In genomic region chr14:64525354-64525753, GRCh38 we compare ENCODE assay signal across 15 cellular contexts. TPM values are rescaled to one million over a fixed set of nuclear protein-coding genes. Genes with fewer than 3 reads are reported as not detected.
A peak's percentile ranks its signal among the peaks of the same experiment; 100 is the strongest.
DNase-seq lines count a peak whose midpoint lies in the region; ATAC-seq and TF ChIP-seq lines count a peak whose summit lies in the region.
"Had no signal": no experiment of that assay in that cellular context is flagged by ENCODE, and none has a peak within 500 bp of the region (broad histone marks: within the 10 kb centered on the region; RNA-seq: fewer than 3 reads in every experiment).

No MANE protein-coding gene starts in this region.

- H3K9me3 ChIP-seq in SK-N-SH (no peaks in the 10 kb centered on the region), PC-9 (ENCODE audit: insufficient read depth, low read depth) (no peaks in the 10 kb centered on the region; the same call in 1 of the 2 replicates), neural progenitor cell (ENCODE audit: low read depth) (no peaks in the 10 kb centered on the region)
- H3K9me3 ChIP-seq in CD8-positive, alpha-beta memory T cell (ENCODE audit: low read length): no peaks in the 10 kb centered on the region
- H3K9me3 ChIP-seq: BLaER1 had no signal

- POLR2A ChIA-PET in SK-N-SH (lab: Yijun Ruan, JAX): no interaction called here
- POLR2A ChIA-PET in PC-9 (lab: Charles Lee; ENCODE audit: unreplicated experiment): no interaction called here
- POLR2A ChIA-PET in CD8-positive, alpha-beta memory T cell (lab: Charles Lee): no interaction called here

- no peak; the same call in 2 of the 3 replicates for ATAC-seq in SK-N-SH treated with all-trans-retinoic acid at 6 μM for 48 hours
- ATAC-seq: CD8-positive, alpha-beta T cell; GM23338 had no signal

- CTCF ChIA-PET in SK-N-SH (lab: Yijun Ruan, JAX): interaction anchor here (2.3 to 2.8 kb wide), 2 partner anchors 10 to 95 kb away, joined by 5 to 6 read pairs; no protein-coding TSS in a partner anchor
- CTCF ChIA-PET in PC-9 (lab: Charles Lee): no interaction called here
- CTCF ChIA-PET in CD8-positive, alpha-beta memory T cell (lab: Charles Lee): no interaction called here

- H3K27ac ChIP-seq in SK-N-SH (ENCODE audit: low read depth in 2 of 2, low read length in 1 of 2): peak overlapping the region in 1 of 2 experiments; percentile 20; a peak in 1 of 4 replicates
- H3K27ac ChIP-seq in PC-9: 0 out of 2 replicates have a peak overlapping the region, but pooled peaks have one; percentile 4
- peak overlapping the region; percentile 21 for H3K27ac ChIP-seq in neural progenitor cell
- H3K27ac ChIP-seq in CD8-positive, alpha-beta memory T cell (ENCODE audit: low read depth, low read length): no peak overlapping the region
- H3K27ac ChIP-seq: 22Rv1, BLaER1 had no signal

- DNase-seq in SK-N-SH (no peak), PC-9 (no peak), neural progenitor cell (ENCODE audit: low spot score) (no peak), cerebellum (ENCODE audit: low spot score) (no peak)
- no peak for DNase-seq in CD8-positive, alpha-beta memory T cell
- DNase-seq: CD8-positive, alpha-beta T cell; COR-L47; GDM1; HCEC 1CT; KBM-7 had no signal

- BruUV-seq in PC-9 (replicated peaks; lab: Mats Ljungman, UMichigan): no TSS peak

- peaks cover 40 to 53% of the 10 kb centered on the region in 2 experiments for H3K36me3 ChIP-seq in SK-N-SH (replicated peaks in 1 of 2; ENCODE audit: control insufficient read depth in 1 of 2, insufficient read depth in 2 of 2, low read length in 1 of 2)
- H3K36me3 ChIP-seq in PC-9 (ENCODE audit: low read depth): peaks cover 35% of the 10 kb centered on the region
- no peaks in the 10 kb centered on the region for H3K36me3 ChIP-seq in neural progenitor cell
- peaks cover 16% of the 10 kb centered on the region for H3K36me3 ChIP-seq in CD8-positive, alpha-beta memory T cell (ENCODE audit: insufficient read depth, low read length)

- TF ChIP-seq EP300 in SK-N-SH (IDR thresholded peaks at IDR 0.05; ENCODE audit: borderline replicate concordance in 1 of 2, low read depth in 1 of 2, low read length in 1 of 2): no peak

- H3K27me3 ChIP-seq in SK-N-SH (ENCODE audit: insufficient read depth) (no peaks in the 10 kb centered on the region), PC-9 (ENCODE audit: insufficient read depth, low read depth) (no peaks in the 10 kb centered on the region), neural progenitor cell (no peaks in the 10 kb centered on the region)
- H3K27me3 ChIP-seq in CD8-positive, alpha-beta memory T cell (ENCODE audit: insufficient read depth, low read length, poor library complexity, severe bottlenecking): no peaks in the 10 kb centered on the region
- H3K27me3 ChIP-seq: BLaER1 had no signal

- no peak overlapping the region for H3K27ac Mint-ChIP-seq in neural progenitor cell
- H3K27ac Mint-ChIP-seq in CD8-positive, alpha-beta memory T cell: peak overlapping the region in 1 of 8 donors; percentile 26
- H3K27ac Mint-ChIP-seq: CD14-positive monocyte; CD8-positive, alpha-beta T cell; GM23338 had no signal

- TF ChIP-seq CTCF in SK-N-SH (IDR thresholded peaks at IDR 0.05) (no peak), PC-9 (conservative IDR thresholded peaks at IDR 0.05) (no peak), neural progenitor cell (IDR thresholded peaks at IDR 0.05) (no peak)

- H3K4me3 ChIP-seq in SK-N-SH (ENCODE audit: low read depth in 2 of 2, low read length in 1 of 2): no peak overlapping the region
- no peak overlapping the region for H3K4me3 ChIP-seq in PC-9
- no peak overlapping the region for H3K4me3 ChIP-seq in neural progenitor cell
- no peak overlapping the region for H3K4me3 ChIP-seq in CD8-positive, alpha-beta memory T cell (ENCODE audit: low read length)
- H3K4me3 ChIP-seq: BLaER1, GM23338 had no signal

- H3K4me2 ChIP-seq in SK-N-SH (no peak overlapping the region), PC-9 (no peak overlapping the region), neural progenitor cell (no peak overlapping the region)
- H3K4me2 ChIP-seq: BLaER1, GM23338 had no signal

- no peak overlapping the region for H3K4me3 Mint-ChIP-seq in neural progenitor cell
- no peak overlapping the region for H3K4me3 Mint-ChIP-seq in CD8-positive, alpha-beta memory T cell
- H3K4me3 Mint-ChIP-seq: CD14-positive monocyte; CD8-positive, alpha-beta T cell; GM23338 had no signal

- H3K4me1 ChIP-seq in SK-N-SH (ENCODE audit: control insufficient read depth in 1 of 2, insufficient read depth in 2 of 2, low read depth in 1 of 2, low read length in 1 of 2) (peaks cover 2 to 4% of the 10 kb centered on the region in 2 experiments; a peak in 2 of 4 replicates), PC-9 (replicated peaks; ENCODE audit: insufficient read depth) (peaks cover 6% of the 10 kb centered on the region), neural progenitor cell (no peaks in the 10 kb centered on the region)
- no peaks in the 10 kb centered on the region for H3K4me1 ChIP-seq in CD8-positive, alpha-beta memory T cell (ENCODE audit: insufficient read depth, low read length)
- H3K4me1 ChIP-seq: BLaER1 had no signal

- peaks cover 28% of the 10 kb centered on the region for H4K20me1 ChIP-seq in SK-N-SH (ENCODE audit: insufficient read depth)
- H4K20me1 ChIP-seq in PC-9 (ENCODE audit: insufficient read depth): peaks cover 16% of the 10 kb centered on the region; the same call in 1 of the 2 replicates
- peaks cover 9% of the 10 kb centered on the region for H4K20me1 ChIP-seq in neural progenitor cell (ENCODE audit: low read depth)

- no peak for TF ChIP-seq RAD21 in SK-N-SH (IDR thresholded peaks at IDR 0.05; ENCODE audit: low read length)

- no peaks in the 10 kb centered on the region for H3K27me3 Mint-ChIP-seq in neural progenitor cell (ENCODE audit: insufficient read depth, low read depth)
- H3K27me3 Mint-ChIP-seq in CD8-positive, alpha-beta memory T cell: no peaks in the 10 kb centered on the region

- no peak overlapping the region for H2AFZ ChIP-seq in SK-N-SH (ENCODE audit: low read depth)
- no peak overlapping the region for H2AFZ ChIP-seq in PC-9
- no peak overlapping the region for H2AFZ ChIP-seq in neural progenitor cell (replicated peaks)
- H2AFZ ChIP-seq: GM23338 had no signal

- H3K36me3 Mint-ChIP-seq in neural progenitor cell: peaks cover 3% of the 10 kb centered on the region
- peaks cover 0 to 25% (median 12%) of the 10 kb centered on the region in 3 donors for H3K36me3 Mint-ChIP-seq in CD8-positive, alpha-beta memory T cell

- H3F3A ChIP-seq in SK-N-SH (replicated peaks; ENCODE audit: insufficient read depth) (peaks cover 16% of the 10 kb centered on the region), PC-9 (ENCODE audit: insufficient read depth, low read depth) (peaks cover 18% of the 10 kb centered on the region), neural progenitor cell (ENCODE audit: low read depth) (peaks cover 21% of the 10 kb centered on the region)

- H3K9me2 ChIP-seq in SK-N-SH (no peaks in the 10 kb centered on the region), PC-9 (ENCODE audit: insufficient read depth) (no peaks in the 10 kb centered on the region)

- no peaks in the 10 kb centered on the region for H3K4me1 Mint-ChIP-seq in neural progenitor cell
- peaks cover 18 to 22% (median 19%) of the 10 kb centered on the region in 3 donors for H3K4me1 Mint-ChIP-seq in CD8-positive, alpha-beta memory T cell
- H3K4me1 Mint-ChIP-seq: CD14-positive monocyte, GM23338 had no signal

- H3K9ac ChIP-seq in SK-N-SH: no peak overlapping the region
- no peak overlapping the region for H3K9ac ChIP-seq in neural progenitor cell
- H3K9ac ChIP-seq: BLaER1 had no signal

- H3K9me3 Mint-ChIP-seq in neural progenitor cell: no peaks in the 10 kb centered on the region
- no peaks in the 10 kb centered on the region for H3K9me3 Mint-ChIP-seq in CD8-positive, alpha-beta memory T cell
- H3K9me3 Mint-ChIP-seq: CD14-positive monocyte; CD8-positive, alpha-beta T cell; GM23338 had no signal

- H3K79me2 ChIP-seq in SK-N-SH (ENCODE audit: insufficient read depth) (peaks cover 75% of the 10 kb centered on the region), PC-9 (ENCODE audit: low read depth) (peaks cover 12% of the 10 kb centered on the region), neural progenitor cell (ENCODE audit: low read depth) (peaks cover 7% of the 10 kb centered on the region)

- intact Hi-C loops in PC-9 (cut with micrococcal nuclease; ENCODE audit: unreplicated experiment): no loop called here

- 54% methylated on average over 2 of the region's 2 CpGs for WGBS in SK-N-SH (ENCODE audit: low lambda C conversion rate)

TF ChIP-seq in SK-N-SH treated with all-trans-retinoic acid at 6 μM for 48 hours, 23 proteins besides CTCF, POLR2A, EP300 and RAD21 (continues in another document):
- no peak for TF ChIP-seq ZNF565 (CRISPR knock-in tag; conservative IDR thresholded peaks at IDR 0.05; ENCODE audit: low read depth)

TF ChIP-seq in SK-N-SH, 30 proteins besides CTCF, POLR2A, EP300 and RAD21 (continues in another document):
- no peak for TF ChIP-seq RFX5 (IDR thresholded peaks at IDR 0.05; ENCODE audit: low read length)

RNA-seq across cellular contexts. Expression of gene HSPA2, which starts 15.2 kb away (rescaled TPM):
- polyA plus RNA-seq in SK-N-SH (2012; rRNA removed): 13.9 and 20.8 TPM in 2 replicates
- 9.4 and 12.4 TPM in 2 replicates for polyA plus RNA-seq in SK-N-SH (2012; cell fraction: cytosol; rRNA removed)
- 11.4 and 14.2 TPM in 2 replicates for polyA plus RNA-seq in SK-N-SH (2012; cell fraction: nucleus; rRNA removed)
- total RNA-seq in PC-9 (2021): 11.0 and 14.3 TPM in 2 replicates
- total RNA-seq in neural progenitor cell (ENCODE audit: low replicate concordance): 5.5 and 9.2 TPM in 2 replicates
- 6.5 TPM for total RNA-seq in cerebellum
- 1 to 10 TPM; 1.9 TPM for total RNA-seq in CD8-positive, alpha-beta memory T cell
- polyA plus RNA-seq in CD8-positive, alpha-beta memory T cell: 0.87 TPM

RNA-seq across cellular contexts. Expression of gene ZBTB1, which starts 20.8 kb away (rescaled TPM):
- 12.7 and 16.4 TPM in 2 replicates for polyA plus RNA-seq in SK-N-SH (2012; rRNA removed)
- polyA plus RNA-seq in SK-N-SH (2012; cell fraction: cytosol; rRNA removed): 16.9 and 19.7 TPM in 2 replicates
- 22.8 and 45.7 TPM in 2 replicates for polyA plus RNA-seq in SK-N-SH (2012; cell fraction: nucleus; rRNA removed)
- total RNA-seq in PC-9 (2021): 55.4 and 57.2 TPM in 2 replicates
- 40.9 and 53.3 TPM in 2 replicates for total RNA-seq in neural progenitor cell (ENCODE audit: low replicate concordance)
- 44.0 TPM for total RNA-seq in cerebellum
- 10 to 100 TPM; 48.2 to 48.4 TPM for total RNA-seq in CD8-positive, alpha-beta memory T cell
- polyA plus RNA-seq in CD8-positive, alpha-beta memory T cell: 51.7 TPM

RNA-seq across cellular contexts. Expression of gene ZBTB25, which starts 21.7 kb away (rescaled TPM):
- 4.5 and 5.7 TPM in 2 replicates for polyA plus RNA-seq in SK-N-SH (2012; rRNA removed)
- 3.3 and 3.4 TPM in 2 replicates for polyA plus RNA-seq in SK-N-SH (2012; cell fraction: cytosol; rRNA removed)
- polyA plus RNA-seq in SK-N-SH (2012; cell fraction: nucleus; rRNA removed): 11.6 and 18.8 TPM in 2 replicates
- 18.6 and 22.9 TPM in 2 replicates for total RNA-seq in PC-9 (2021)
- total RNA-seq in neural progenitor cell (ENCODE audit: low replicate concordance): 11.6 and 14.3 TPM in 2 replicates
- 18.1 TPM for total RNA-seq in cerebellum
- 10 to 100 TPM; 21.7 to 22.9 TPM for total RNA-seq in CD8-positive, alpha-beta memory T cell
- 34.9 TPM for polyA plus RNA-seq in CD8-positive, alpha-beta memory T cell

RNA-seq across cellular contexts. Expression of gene PPP1R36, which starts 24.4 kb away (rescaled TPM):
- polyA plus RNA-seq in SK-N-SH (2012; rRNA removed): 0.08 and 0.15 TPM in 2 replicates
- polyA plus RNA-seq in SK-N-SH (2012; cell fraction: cytosol; rRNA removed): 0.12 and 0.14 TPM in 2 replicates
- 0.16 and 0.29 TPM in 2 replicates for polyA plus RNA-seq in SK-N-SH (2012; cell fraction: nucleus; rRNA removed)
- total RNA-seq in PC-9 (2021) (0.35 TPM in 1 of 2 replicates, not detected in the other), neural progenitor cell (ENCODE audit: low replicate concordance) (0.81 TPM in 1 of 2 replicates, not detected in the other), cerebellum (0.54 TPM)
- total RNA-seq in CD8-positive, alpha-beta memory T cell: under 1 TPM; 0.22 to 0.24 TPM
- polyA plus RNA-seq in CD8-positive, alpha-beta memory T cell: 0.25 TPM
